In the genomic region with DNA sequence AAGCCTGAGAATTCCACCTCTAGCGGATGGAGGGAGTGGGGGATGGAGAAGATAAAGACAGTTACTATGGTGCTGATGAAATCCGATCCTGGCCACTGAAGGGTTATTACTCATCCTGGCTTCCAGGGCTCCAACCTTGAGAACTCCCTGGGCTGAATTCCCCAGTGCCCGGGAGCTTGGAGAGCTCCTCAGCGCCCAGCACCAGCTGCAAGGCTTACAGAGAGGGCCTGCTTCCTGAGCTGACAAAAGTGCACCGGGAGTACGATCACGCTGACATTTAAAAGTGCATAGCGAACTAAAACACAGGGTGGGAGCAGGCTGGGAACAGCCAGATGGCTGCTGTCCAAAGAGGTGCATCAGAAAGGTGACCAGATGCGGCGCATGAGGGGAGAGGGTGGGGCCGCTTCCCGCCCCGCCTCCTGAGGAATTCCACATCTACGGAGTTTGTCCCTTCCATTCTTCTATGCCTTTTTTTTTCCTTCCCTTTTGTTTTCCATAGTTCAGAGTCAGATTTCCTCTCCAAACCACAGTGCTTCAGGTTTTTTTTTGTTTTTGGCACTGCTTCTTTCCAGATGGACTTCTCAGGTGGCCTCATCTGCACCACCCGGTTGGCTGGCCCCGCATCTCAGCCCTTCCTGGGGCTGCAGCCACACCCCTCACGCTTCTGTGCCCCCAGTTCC, we compare ENCODE assay signal across 2 cellular contexts.
A peak's percentile ranks its signal among the peaks of the same experiment; 100 is the strongest.
TF ChIP-seq lines count a peak whose summit lies in the region.

No MANE protein-coding gene starts in this region.

TF ChIP-seq in GM23338, 12 proteins besides CTCF, POLR2A, EP300 and RAD21 (continued from another document):
- TF ChIP-seq, protein P1, sequence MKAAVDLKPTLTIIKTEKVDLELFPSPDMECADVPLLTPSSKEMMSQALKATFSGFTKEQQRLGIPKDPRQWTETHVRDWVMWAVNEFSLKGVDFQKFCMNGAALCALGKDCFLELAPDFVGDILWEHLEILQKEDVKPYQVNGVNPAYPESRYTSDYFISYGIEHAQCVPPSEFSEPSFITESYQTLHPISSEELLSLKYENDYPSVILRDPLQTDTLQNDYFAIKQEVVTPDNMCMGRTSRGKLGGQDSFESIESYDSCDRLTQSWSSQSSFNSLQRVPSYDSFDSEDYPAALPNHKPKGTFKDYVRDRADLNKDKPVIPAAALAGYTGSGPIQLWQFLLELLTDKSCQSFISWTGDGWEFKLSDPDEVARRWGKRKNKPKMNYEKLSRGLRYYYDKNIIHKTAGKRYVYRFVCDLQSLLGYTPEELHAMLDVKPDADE (IDR thresholded peaks at IDR 0.05): no peak
- TF ChIP-seq, protein P2, sequence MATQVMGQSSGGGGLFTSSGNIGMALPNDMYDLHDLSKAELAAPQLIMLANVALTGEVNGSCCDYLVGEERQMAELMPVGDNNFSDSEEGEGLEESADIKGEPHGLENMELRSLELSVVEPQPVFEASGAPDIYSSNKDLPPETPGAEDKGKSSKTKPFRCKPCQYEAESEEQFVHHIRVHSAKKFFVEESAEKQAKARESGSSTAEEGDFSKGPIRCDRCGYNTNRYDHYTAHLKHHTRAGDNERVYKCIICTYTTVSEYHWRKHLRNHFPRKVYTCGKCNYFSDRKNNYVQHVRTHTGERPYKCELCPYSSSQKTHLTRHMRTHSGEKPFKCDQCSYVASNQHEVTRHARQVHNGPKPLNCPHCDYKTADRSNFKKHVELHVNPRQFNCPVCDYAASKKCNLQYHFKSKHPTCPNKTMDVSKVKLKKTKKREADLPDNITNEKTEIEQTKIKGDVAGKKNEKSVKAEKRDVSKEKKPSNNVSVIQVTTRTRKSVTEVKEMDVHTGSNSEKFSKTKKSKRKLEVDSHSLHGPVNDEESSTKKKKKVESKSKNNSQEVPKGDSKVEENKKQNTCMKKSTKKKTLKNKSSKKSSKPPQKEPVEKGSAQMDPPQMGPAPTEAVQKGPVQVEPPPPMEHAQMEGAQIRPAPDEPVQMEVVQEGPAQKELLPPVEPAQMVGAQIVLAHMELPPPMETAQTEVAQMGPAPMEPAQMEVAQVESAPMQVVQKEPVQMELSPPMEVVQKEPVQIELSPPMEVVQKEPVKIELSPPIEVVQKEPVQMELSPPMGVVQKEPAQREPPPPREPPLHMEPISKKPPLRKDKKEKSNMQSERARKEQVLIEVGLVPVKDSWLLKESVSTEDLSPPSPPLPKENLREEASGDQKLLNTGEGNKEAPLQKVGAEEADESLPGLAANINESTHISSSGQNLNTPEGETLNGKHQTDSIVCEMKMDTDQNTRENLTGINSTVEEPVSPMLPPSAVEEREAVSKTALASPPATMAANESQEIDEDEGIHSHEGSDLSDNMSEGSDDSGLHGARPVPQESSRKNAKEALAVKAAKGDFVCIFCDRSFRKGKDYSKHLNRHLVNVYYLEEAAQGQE (IDR thresholded peaks at IDR 0.05; ENCODE audit: unreplicated experiment): peak; percentile 19

TF ChIP-seq in H1, 55 proteins besides CTCF, POLR2A, EP300 and RAD21 (continued from another document):
- TF ChIP-seq, protein P3, sequence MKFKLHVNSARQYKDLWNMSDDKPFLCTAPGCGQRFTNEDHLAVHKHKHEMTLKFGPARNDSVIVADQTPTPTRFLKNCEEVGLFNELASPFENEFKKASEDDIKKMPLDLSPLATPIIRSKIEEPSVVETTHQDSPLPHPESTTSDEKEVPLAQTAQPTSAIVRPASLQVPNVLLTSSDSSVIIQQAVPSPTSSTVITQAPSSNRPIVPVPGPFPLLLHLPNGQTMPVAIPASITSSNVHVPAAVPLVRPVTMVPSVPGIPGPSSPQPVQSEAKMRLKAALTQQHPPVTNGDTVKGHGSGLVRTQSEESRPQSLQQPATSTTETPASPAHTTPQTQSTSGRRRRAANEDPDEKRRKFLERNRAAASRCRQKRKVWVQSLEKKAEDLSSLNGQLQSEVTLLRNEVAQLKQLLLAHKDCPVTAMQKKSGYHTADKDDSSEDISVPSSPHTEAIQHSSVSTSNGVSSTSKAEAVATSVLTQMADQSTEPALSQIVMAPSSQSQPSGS (IDR thresholded peaks at IDR 0.05; ENCODE audit: low read length): 0 out of 2 replicates have a peak, but pooled peaks have one; percentile 3
- TF ChIP-seq EZH2 (IDR thresholded peaks at IDR 0.05; ENCODE audit: low read depth, low read length, severe bottlenecking) (no peak), CHD2 (IDR thresholded peaks at IDR 0.05; ENCODE audit: low read length) (peak; percentile 39; the same call in 1 of the 2 replicates), PHF8 (conservative IDR thresholded peaks at IDR 0.05; ENCODE audit: low read depth, low read length) (0 out of 2 replicates have a peak, but pooled peaks have one; percentile 3), POU5F1 (IDR thresholded peaks at IDR 0.05; ENCODE audit: low read depth, low read length) (no peak), YY1 (IDR thresholded peaks at IDR 0.05; ENCODE audit: low read depth, low read length) (peak; percentile 48; the same call in 1 of the 2 replicates), ASH2L (IDR thresholded peaks at IDR 0.05; ENCODE audit: low read length) (peak; percentile 99), KDM4A (IDR thresholded peaks at IDR 0.05; ENCODE audit: low read depth, low read length, severe bottlenecking) (peak; percentile 40), TBP (IDR thresholded peaks at IDR 0.05; ENCODE audit: low read depth, low read length) (peak; percentile 50; the same call in 1 of the 2 replicates), KDM1A (IDR thresholded peaks at IDR 0.05; ENCODE audit: borderline replicate concordance, low read length) (no peak), SIN3A (conservative IDR thresholded peaks at IDR 0.05 in 1 of 2, IDR thresholded peaks at IDR 0.05 in 1 of 2; ENCODE audit: low read depth in 1 of 2, low read length in 2 of 2) (peak in 1 of 2 experiments; percentile 42; a peak in 1 of 4 replicates), GABPA (IDR thresholded peaks at IDR 0.05; ENCODE audit: borderline replicate concordance, insufficient read depth, low read length) (no peak), HDAC2 (IDR thresholded peaks at IDR 0.05; ENCODE audit: borderline replicate concordance in 1 of 2, low read depth in 2 of 2, low read length in 2 of 2) (peak in 1 of 2 experiments; percentile 68; a peak in 1 of 4 replicates), TEAD4 (IDR thresholded peaks at IDR 0.05; ENCODE audit: low read depth, low read length) (peak; percentile 80)
- TF ChIP-seq, protein P4, sequence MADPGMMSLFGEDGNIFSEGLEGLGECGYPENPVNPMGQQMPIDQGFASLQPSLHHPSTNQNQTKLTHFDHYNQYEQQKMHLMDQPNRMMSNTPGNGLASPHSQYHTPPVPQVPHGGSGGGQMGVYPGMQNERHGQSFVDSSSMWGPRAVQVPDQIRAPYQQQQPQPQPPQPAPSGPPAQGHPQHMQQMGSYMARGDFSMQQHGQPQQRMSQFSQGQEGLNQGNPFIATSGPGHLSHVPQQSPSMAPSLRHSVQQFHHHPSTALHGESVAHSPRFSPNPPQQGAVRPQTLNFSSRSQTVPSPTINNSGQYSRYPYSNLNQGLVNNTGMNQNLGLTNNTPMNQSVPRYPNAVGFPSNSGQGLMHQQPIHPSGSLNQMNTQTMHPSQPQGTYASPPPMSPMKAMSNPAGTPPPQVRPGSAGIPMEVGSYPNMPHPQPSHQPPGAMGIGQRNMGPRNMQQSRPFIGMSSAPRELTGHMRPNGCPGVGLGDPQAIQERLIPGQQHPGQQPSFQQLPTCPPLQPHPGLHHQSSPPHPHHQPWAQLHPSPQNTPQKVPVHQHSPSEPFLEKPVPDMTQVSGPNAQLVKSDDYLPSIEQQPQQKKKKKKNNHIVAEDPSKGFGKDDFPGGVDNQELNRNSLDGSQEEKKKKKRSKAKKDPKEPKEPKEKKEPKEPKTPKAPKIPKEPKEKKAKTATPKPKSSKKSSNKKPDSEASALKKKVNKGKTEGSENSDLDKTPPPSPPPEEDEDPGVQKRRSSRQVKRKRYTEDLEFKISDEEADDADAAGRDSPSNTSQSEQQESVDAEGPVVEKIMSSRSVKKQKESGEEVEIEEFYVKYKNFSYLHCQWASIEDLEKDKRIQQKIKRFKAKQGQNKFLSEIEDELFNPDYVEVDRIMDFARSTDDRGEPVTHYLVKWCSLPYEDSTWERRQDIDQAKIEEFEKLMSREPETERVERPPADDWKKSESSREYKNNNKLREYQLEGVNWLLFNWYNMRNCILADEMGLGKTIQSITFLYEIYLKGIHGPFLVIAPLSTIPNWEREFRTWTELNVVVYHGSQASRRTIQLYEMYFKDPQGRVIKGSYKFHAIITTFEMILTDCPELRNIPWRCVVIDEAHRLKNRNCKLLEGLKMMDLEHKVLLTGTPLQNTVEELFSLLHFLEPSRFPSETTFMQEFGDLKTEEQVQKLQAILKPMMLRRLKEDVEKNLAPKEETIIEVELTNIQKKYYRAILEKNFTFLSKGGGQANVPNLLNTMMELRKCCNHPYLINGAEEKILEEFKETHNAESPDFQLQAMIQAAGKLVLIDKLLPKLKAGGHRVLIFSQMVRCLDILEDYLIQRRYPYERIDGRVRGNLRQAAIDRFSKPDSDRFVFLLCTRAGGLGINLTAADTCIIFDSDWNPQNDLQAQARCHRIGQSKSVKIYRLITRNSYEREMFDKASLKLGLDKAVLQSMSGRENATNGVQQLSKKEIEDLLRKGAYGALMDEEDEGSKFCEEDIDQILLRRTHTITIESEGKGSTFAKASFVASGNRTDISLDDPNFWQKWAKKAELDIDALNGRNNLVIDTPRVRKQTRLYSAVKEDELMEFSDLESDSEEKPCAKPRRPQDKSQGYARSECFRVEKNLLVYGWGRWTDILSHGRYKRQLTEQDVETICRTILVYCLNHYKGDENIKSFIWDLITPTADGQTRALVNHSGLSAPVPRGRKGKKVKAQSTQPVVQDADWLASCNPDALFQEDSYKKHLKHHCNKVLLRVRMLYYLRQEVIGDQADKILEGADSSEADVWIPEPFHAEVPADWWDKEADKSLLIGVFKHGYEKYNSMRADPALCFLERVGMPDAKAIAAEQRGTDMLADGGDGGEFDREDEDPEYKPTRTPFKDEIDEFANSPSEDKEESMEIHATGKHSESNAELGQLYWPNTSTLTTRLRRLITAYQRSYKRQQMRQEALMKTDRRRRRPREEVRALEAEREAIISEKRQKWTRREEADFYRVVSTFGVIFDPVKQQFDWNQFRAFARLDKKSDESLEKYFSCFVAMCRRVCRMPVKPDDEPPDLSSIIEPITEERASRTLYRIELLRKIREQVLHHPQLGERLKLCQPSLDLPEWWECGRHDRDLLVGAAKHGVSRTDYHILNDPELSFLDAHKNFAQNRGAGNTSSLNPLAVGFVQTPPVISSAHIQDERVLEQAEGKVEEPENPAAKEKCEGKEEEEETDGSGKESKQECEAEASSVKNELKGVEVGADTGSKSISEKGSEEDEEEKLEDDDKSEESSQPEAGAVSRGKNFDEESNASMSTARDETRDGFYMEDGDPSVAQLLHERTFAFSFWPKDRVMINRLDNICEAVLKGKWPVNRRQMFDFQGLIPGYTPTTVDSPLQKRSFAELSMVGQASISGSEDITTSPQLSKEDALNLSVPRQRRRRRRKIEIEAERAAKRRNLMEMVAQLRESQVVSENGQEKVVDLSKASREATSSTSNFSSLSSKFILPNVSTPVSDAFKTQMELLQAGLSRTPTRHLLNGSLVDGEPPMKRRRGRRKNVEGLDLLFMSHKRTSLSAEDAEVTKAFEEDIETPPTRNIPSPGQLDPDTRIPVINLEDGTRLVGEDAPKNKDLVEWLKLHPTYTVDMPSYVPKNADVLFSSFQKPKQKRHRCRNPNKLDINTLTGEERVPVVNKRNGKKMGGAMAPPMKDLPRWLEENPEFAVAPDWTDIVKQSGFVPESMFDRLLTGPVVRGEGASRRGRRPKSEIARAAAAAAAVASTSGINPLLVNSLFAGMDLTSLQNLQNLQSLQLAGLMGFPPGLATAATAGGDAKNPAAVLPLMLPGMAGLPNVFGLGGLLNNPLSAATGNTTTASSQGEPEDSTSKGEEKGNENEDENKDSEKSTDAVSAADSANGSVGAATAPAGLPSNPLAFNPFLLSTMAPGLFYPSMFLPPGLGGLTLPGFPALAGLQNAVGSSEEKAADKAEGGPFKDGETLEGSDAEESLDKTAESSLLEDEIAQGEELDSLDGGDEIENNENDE (IDR thresholded peaks at IDR 0.05; ENCODE audit: insufficient replicate concordance, low read length): no peak
- TF ChIP-seq, protein P5, sequence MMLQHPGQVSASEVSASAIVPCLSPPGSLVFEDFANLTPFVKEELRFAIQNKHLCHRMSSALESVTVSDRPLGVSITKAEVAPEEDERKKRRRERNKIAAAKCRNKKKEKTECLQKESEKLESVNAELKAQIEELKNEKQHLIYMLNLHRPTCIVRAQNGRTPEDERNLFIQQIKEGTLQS (IDR thresholded peaks at IDR 0.05; ENCODE audit: insufficient read depth, low read depth, low read length): peak; percentile 21; the same call in 1 of the 2 replicates
